ENCODE assay signal across 10 cellular contexts in the genomic region with DNA sequence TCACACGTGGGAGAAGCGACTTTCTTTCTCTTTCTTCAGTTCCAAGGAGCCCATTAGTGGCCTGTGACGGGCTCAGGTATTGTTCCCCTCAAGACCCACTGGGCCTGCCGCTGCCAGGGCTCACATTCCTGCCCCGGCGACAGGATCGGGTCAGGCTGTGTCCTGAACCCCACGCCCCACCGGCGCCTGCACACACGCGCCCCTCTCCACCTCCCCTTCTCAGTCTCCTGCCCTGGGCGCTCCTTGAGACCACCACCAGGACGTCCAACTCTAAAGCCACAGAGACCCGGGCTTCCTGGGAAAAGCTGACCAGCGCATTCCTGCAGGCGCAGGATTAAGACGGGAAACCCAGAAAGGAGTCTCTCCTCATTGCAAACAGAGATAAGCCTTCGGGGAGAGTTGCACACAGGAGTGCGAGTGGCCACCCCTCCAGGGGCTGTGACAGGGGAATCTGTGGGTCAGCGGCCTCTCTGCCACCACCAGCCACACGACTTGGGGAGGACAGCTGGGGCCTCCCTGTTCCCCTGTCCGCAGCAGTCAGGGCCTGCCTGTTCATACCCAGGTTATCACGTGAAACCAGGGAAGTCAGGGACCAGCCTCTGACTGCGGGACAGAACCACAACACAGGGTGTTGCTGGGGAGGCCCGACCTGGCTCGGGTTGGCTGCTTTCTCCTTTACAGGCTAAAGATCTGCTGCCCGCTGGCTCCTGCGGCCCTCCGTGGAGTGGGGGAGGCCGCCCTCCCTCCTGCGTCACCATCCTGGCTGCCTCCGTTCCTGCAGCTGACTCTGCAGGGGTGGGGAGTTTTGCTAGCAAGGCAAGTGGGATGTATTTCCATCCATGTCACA.
DNase-seq lines count a peak whose midpoint lies in the region; ATAC-seq and TF ChIP-seq lines count a peak whose summit lies in the region.
"Had no signal": no experiment of that assay in that cellular context is flagged by ENCODE, and none has a peak within 500 bp of the region (broad histone marks: within the 10 kb centered on the region; RNA-seq: fewer than 3 reads in every experiment).

No MANE protein-coding gene starts in this region.

- H3K4me1 ChIP-seq in testis: peaks cover 22% of the 10 kb centered on the region

- no peak for TF ChIP-seq POLR2A in testis (IDR thresholded peaks at IDR 0.05)

- H3K27me3 ChIP-seq in neural cell (ENCODE audit: insufficient read depth, low read depth, low read length) (peaks cover 2% of the 10 kb centered on the region), testis (no peaks in the 10 kb centered on the region)

- H4K20me1 ChIP-seq in neural cell (ENCODE audit: insufficient read depth): no peaks in the 10 kb centered on the region

- no peak for ATAC-seq in HG03342 (IDR thresholded peaks at IDR 0.05; ENCODE audit: unreplicated experiment)

- intact Hi-C loops in head of caudate nucleus (cut with DNase I) (loop anchor here (10.0 kb wide), 1 partner anchor 103 kb away; the partner anchor contains the start of gene PHLPP1), testis (cut with DNase I; ENCODE audit: low total_unique reads) (no loop called here)

- 37 to 40% methylated on average over 25 to 33 of the region's 33 CpGs for WGBS in testis, 2 donors

- H3K9me3 ChIP-seq in neural cell (ENCODE audit: low read length) (no peaks in the 10 kb centered on the region), testis (no peaks in the 10 kb centered on the region)

- H3K36me3 ChIP-seq in neural cell (ENCODE audit: insufficient read depth, low read length) (no peaks in the 10 kb centered on the region), testis (ENCODE audit: low read depth, missing control alignments) (no peaks in the 10 kb centered on the region)

- no peak for TF ChIP-seq EP300 in neural cell (conservative IDR thresholded peaks at IDR 0.05; ENCODE audit: poor library complexity, severe bottlenecking)

- no peak for TF ChIP-seq RAD21 in neural cell (conservative IDR thresholded peaks at IDR 0.05)

- H3K79me2 ChIP-seq in neural cell (replicated peaks; ENCODE audit: insufficient read depth, low read length): no peaks in the 10 kb centered on the region

- no peak overlapping the region for H3K9ac ChIP-seq in neural cell (ENCODE audit: low read length)

- peak overlapping the region; percentile 50 for H3K4me3 ChIP-seq in neural cell (ENCODE audit: low read length)
- H3K4me3 ChIP-seq in testis: peak overlapping the region in 1 of 2 donors; percentile 26

- H3K9me2 ChIP-seq in neural cell (ENCODE audit: insufficient read depth, low read length): no peaks in the 10 kb centered on the region

- H2AFZ ChIP-seq in neural cell (ENCODE audit: low read depth, low read length): no peak overlapping the region

- TF ChIP-seq CTCF in neural cell (IDR thresholded peaks at IDR 0.05; ENCODE audit: poor library complexity, severe bottlenecking) (no peak), testis (IDR thresholded peaks at IDR 0.05) (no peak)

- no peak overlapping the region for H3K4me2 ChIP-seq in neural cell (ENCODE audit: low read length)

- H3K27ac ChIP-seq in angular gyrus (ENCODE audit: low read depth, low read length): peak overlapping the region; percentile 60
- no peak overlapping the region for H3K27ac ChIP-seq in neural cell (ENCODE audit: low read length)
- H3K27ac ChIP-seq in testis: no peak overlapping the region
- H3K27ac ChIP-seq: skin epidermis had no signal

- no peaks in the 10 kb centered on the region for H3F3A ChIP-seq in neural cell (ENCODE audit: insufficient read depth, low read length, poor library complexity, severe bottlenecking)

- DNase-seq in head of caudate nucleus: peak; percentile 40 to 90 (median 74)
- DNase-seq in testis: peak; percentile 51
- DNase-seq in mesenteric fat pad (ENCODE audit: low spot score): no peak
- no peak for DNase-seq in NCI-H446 (lab: John Stamatoyannopoulos, UW)
- DNase-seq: cortex of kidney, DMS79 had no signal

TF ChIP-seq in neural cell, 6 proteins besides CTCF, POLR2A, EP300 and RAD21:
- TF ChIP-seq SMC3 (conservative IDR thresholded peaks at IDR 0.05; ENCODE audit: poor library complexity) (no peak), TAF1 (IDR thresholded peaks at IDR 0.05; ENCODE audit: low read depth) (no peak)
- TF ChIP-seq, protein P1, sequence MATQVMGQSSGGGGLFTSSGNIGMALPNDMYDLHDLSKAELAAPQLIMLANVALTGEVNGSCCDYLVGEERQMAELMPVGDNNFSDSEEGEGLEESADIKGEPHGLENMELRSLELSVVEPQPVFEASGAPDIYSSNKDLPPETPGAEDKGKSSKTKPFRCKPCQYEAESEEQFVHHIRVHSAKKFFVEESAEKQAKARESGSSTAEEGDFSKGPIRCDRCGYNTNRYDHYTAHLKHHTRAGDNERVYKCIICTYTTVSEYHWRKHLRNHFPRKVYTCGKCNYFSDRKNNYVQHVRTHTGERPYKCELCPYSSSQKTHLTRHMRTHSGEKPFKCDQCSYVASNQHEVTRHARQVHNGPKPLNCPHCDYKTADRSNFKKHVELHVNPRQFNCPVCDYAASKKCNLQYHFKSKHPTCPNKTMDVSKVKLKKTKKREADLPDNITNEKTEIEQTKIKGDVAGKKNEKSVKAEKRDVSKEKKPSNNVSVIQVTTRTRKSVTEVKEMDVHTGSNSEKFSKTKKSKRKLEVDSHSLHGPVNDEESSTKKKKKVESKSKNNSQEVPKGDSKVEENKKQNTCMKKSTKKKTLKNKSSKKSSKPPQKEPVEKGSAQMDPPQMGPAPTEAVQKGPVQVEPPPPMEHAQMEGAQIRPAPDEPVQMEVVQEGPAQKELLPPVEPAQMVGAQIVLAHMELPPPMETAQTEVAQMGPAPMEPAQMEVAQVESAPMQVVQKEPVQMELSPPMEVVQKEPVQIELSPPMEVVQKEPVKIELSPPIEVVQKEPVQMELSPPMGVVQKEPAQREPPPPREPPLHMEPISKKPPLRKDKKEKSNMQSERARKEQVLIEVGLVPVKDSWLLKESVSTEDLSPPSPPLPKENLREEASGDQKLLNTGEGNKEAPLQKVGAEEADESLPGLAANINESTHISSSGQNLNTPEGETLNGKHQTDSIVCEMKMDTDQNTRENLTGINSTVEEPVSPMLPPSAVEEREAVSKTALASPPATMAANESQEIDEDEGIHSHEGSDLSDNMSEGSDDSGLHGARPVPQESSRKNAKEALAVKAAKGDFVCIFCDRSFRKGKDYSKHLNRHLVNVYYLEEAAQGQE (IDR thresholded peaks at IDR 0.05; ENCODE audit: borderline replicate concordance): no peak

Comparison
In these comparisons a context has a peak if more than half of its experiments do, and no peak if none do; other contexts are left out.
1. DNase-seq: peak in head of caudate nucleus (42 of 42) and testis (single experiment); none in mesenteric fat pad (single experiment) and NCI-H446 (0 of 2).